In genomic region chr5:91272858-91273257, GRCh38 we compare ENCODE assay signal across 9 cellular contexts.
DNase-seq lines count a peak whose midpoint lies in the region; ATAC-seq, FAIRE-seq and TF ChIP-seq lines count a peak whose summit lies in the region.
"Had no signal": no experiment of that assay in that cellular context is flagged by ENCODE, and none has a peak within 500 bp of the region (broad histone marks: within the 10 kb centered on the region; RNA-seq: fewer than 3 reads in every experiment).

No MANE protein-coding gene starts in this region.

- in situ Hi-C loops in GM13976 (cut with MboI; ENCODE audit: low sequenced_read_pairs, unreplicated experiment) (no loop called here), K562 (cut with MboI) (no loop called here)

- FAIRE-seq in K562 (lab: Jason Lieb, UNC): no peak

- intact Hi-C loops in K562 (cut with micrococcal nuclease): no loop called here

- no peak; the same call in 1 of the 2 replicates for TF ChIP-seq EP300 in K562 (IDR thresholded peaks at IDR 0.05; ENCODE audit: low read length)

- TF ChIP-seq RAD21 in K562 (CRISPR knock-in tag; conservative IDR thresholded peaks at IDR 0.05 in 1 of 2, IDR thresholded peaks at IDR 0.05 in 1 of 2): no peak

- no peaks in the 10 kb centered on the region for H3K9me1 ChIP-seq in K562 (ENCODE audit: control insufficient read depth, insufficient read depth, low read length)

- POLR2A ChIA-PET in K562 (lab: Yijun Ruan, JAX): interaction anchor here (0.5 to 0.8 kb wide), 2 partner anchors 22 to 94 kb away, joined by 3 to 5 read pairs; no protein-coding TSS in a partner anchor

- H3K4me3 ChIP-seq in K562: no peak overlapping the region

- 7% methylated on average over 2 of the region's 2 CpGs for WGBS in K562 (ENCODE audit: insufficient coverage, low coverage, missing lambda C conversion rate)

- H3K36me3 ChIP-seq in K562 (ENCODE audit: control insufficient read depth, insufficient read depth, low read length): no peaks in the 10 kb centered on the region

- TF ChIP-seq CTCF in GM13976 (IDR thresholded peaks at IDR 0.05; ENCODE audit: borderline replicate concordance, control extremely low read depth, extremely low read depth, insufficient read depth, missing control alignments) (no peak), K562 (IDR thresholded peaks at IDR 0.05 in 2 of 3, conservative IDR thresholded peaks at IDR 0.05 in 1 of 3; ENCODE audit: insufficient read depth in 2 of 3, low read depth in 1 of 3, low read length in 3 of 3) (no peak)

- BruUV-seq in K562 (replicated peaks; lab: Mats Ljungman, UMichigan): no TSS peak

- no peak for TF ChIP-seq POLR2A in K562 (conservative IDR thresholded peaks at IDR 0.05)

- no peak overlapping the region for H3K4me2 ChIP-seq in K562 (ENCODE audit: insufficient read depth, low read length)

- peak; percentile 90 for ATAC-seq in GM21390 (IDR thresholded peaks at IDR 0.05; ENCODE audit: unreplicated experiment)
- ATAC-seq in HG03378 (IDR thresholded peaks at IDR 0.05; ENCODE audit: unreplicated experiment): peak; percentile 96
- ATAC-seq in K562: peak; percentile 64

- no peaks in the 10 kb centered on the region for H3K79me2 ChIP-seq in K562 (ENCODE audit: control insufficient read depth, insufficient read depth, low read length)

- peak overlapping the region; percentile 65; the same call in 2 of the 3 replicates for H3K27ac ChIP-seq in K562 (ENCODE audit: extremely low read depth, low read depth, low read length)
- H3K27ac ChIP-seq: epithelial cell of prostate had no signal

- no peaks in the 10 kb centered on the region for H4K20me1 ChIP-seq in K562 (replicated peaks; ENCODE audit: control insufficient read depth, insufficient read depth, low read length)

- DNase-seq in GM13976 (ENCODE audit: low spot score) (peak; percentile 62), K562 (ENCODE audit: extremely low read depth in 1 of 4, low spot score in 3 of 4) (peak in 2 of 4 experiments; percentile 47 to 50), NCI-H82 (lab: John Stamatoyannopoulos, UW) (no peak), SW 1271 (lab: John Stamatoyannopoulos, UW) (no peak), LoVo (ENCODE audit: low spot score) (no peak)
- no peak for DNase-seq in activated CD8-positive, alpha-beta memory T cell treated with anti-CD3 and anti-CD28 coated beads, Interleukin-2, amount 50 U/mL, for 4 hours

- peaks cover 7% of the 10 kb centered on the region in 2 experiments; a peak in 2 of 5 replicates for H3K4me1 ChIP-seq in K562 (replicated peaks in 1 of 2; ENCODE audit: control insufficient read depth in 2 of 2, insufficient read depth in 2 of 2, low read length in 2 of 2)

- CTCF ChIA-PET in K562 (lab: Yijun Ruan, JAX; ENCODE audit: low intra/inter-chr PET ratio): no interaction called here

- H3K9ac ChIP-seq in K562 (ENCODE audit: insufficient read depth in 1 of 2, low read depth in 2 of 2, low read length in 2 of 2): peak overlapping the region in 1 of 2 experiments; percentile 13; a peak in 3 of 4 replicates

- peak overlapping the region; percentile 88 for H2AFZ ChIP-seq in K562 (ENCODE audit: low read depth, low read length)

- no peaks in the 10 kb centered on the region for H3K9me3 ChIP-seq in K562 (replicated peaks; ENCODE audit: control insufficient read depth, insufficient read depth, low read depth, low read length)

- no peaks in the 10 kb centered on the region for H3K27me3 ChIP-seq in K562 (ENCODE audit: control insufficient read depth in 2 of 2, insufficient read depth in 2 of 2, low read length in 2 of 2)

TF ChIP-seq in K562, 482 proteins besides CTCF, POLR2A, EP300 and RAD21:
- TF ChIP-seq MEF2D (tag; conservative IDR thresholded peaks at IDR 0.05; ENCODE audit: low read depth) (peak; percentile 90), SMARCA5 (IDR thresholded peaks at IDR 0.05) (no peak), NFE2 (IDR thresholded peaks at IDR 0.05; ENCODE audit: low read depth) (peak; percentile 41; the same call in 1 of the 2 replicates), DPF2 (IDR thresholded peaks at IDR 0.05) (0 out of 2 replicates have a peak, but pooled peaks have one; percentile 19), MEF2A (IDR thresholded peaks at IDR 0.05; ENCODE audit: control insufficient read depth, low read depth, low read length) (peak; percentile 93), RBBP5 (IDR thresholded peaks at IDR 0.05; ENCODE audit: borderline replicate concordance, insufficient read depth, low read length, poor library complexity, severe bottlenecking) (no peak), ZNF717 (CRISPR knock-in tag; IDR thresholded peaks at IDR 0.05) (no peak), NRF1 (conservative IDR thresholded peaks at IDR 0.05 in 1 of 2, IDR thresholded peaks at IDR 0.05 in 1 of 2) (no peak), SMARCE1 (IDR thresholded peaks at IDR 0.05) (0 out of 2 replicates have a peak, but pooled peaks have one; percentile 15), YY1 (IDR thresholded peaks at IDR 0.05; ENCODE audit: borderline replicate concordance in 1 of 3, control insufficient read depth in 1 of 3, extremely low read depth in 1 of 3, insufficient read depth in 3 of 3, insufficient read length in 1 of 3, insufficient replicate concordance in 2 of 3, low read depth in 1 of 3, low read length in 2 of 3) (no peak), ZNF408 (CRISPR knock-in tag; IDR thresholded peaks at IDR 0.05; ENCODE audit: low read depth) (no peak), RHOXF2B (CRISPR knock-in tag; conservative IDR thresholded peaks at IDR 0.05) (no peak), ZNF175 (CRISPR knock-in tag; IDR thresholded peaks at IDR 0.05; ENCODE audit: low read depth) (peak; percentile 81), ZNF586 (CRISPR knock-in tag; conservative IDR thresholded peaks at IDR 0.05) (no peak), DIDO1 (tag; IDR thresholded peaks at IDR 0.05; ENCODE audit: low read depth) (no peak), FOXP4 (CRISPR knock-in tag; IDR thresholded peaks at IDR 0.05; ENCODE audit: borderline replicate concordance) (no peak)
TF ChIP-seq in K562: peak in this region for 6.
